ENCODE assay signal across 8 cellular contexts in genomic region chr10:18400201-18400910, GRCh38.
A peak's percentile ranks its signal among the peaks of the same experiment; 100 is the strongest.
DNase-seq lines count a peak whose midpoint lies in the region; ATAC-seq, FAIRE-seq and TF ChIP-seq lines count a peak whose summit lies in the region.

No MANE protein-coding gene starts in this region.

- CTCF ChIA-PET in H1 (lab: Charles Lee; ENCODE audit: partially characterized antibody): interaction anchor here (0.8 to 1.0 kb wide), 4 partner anchors 9 to 46 kb away, joined by 3 to 4 read pairs (median 3); no protein-coding TSS in a partner anchor

- H4K91ac ChIP-seq in H1 (replicated peaks; ENCODE audit: insufficient read length, low read length) (no peak overlapping the region), trophoblast cell (ENCODE audit: low read depth, low read length) (no peak overlapping the region)

- no peak for TF ChIP-seq EP300 in H1 (IDR thresholded peaks at IDR 0.05; ENCODE audit: borderline replicate concordance in 1 of 2, low read depth in 2 of 2, low read length in 2 of 2)

- POLR2A ChIA-PET in H1 (lab: Charles Lee; ENCODE audit: partially characterized antibody): no interaction called here

- H3K36me3 ChIP-seq in H1 (ENCODE audit: control insufficient read depth in 2 of 4, insufficient read depth in 4 of 4, low read length in 3 of 4): no peaks in the 10 kb centered on the region
- no peaks in the 10 kb centered on the region for H3K36me3 ChIP-seq in trophoblast cell (ENCODE audit: control insufficient read depth in 1 of 2, insufficient read depth in 2 of 2, low read length in 2 of 2)

- TF ChIP-seq CTCF in H1 (IDR thresholded peaks at IDR 0.05; ENCODE audit: control extremely low read depth in 1 of 3, insufficient read depth in 1 of 3, low read depth in 1 of 3, low read length in 3 of 3): no peak

- no peaks in the 10 kb centered on the region for H3K79me2 ChIP-seq in H1 (ENCODE audit: control insufficient read depth in 1 of 2, insufficient read depth in 2 of 2, low read length in 2 of 2)
- H3K79me2 ChIP-seq in trophoblast cell (ENCODE audit: control insufficient read depth, insufficient read depth, low read length, poor library complexity): no peaks in the 10 kb centered on the region

- H3K4me1 ChIP-seq in H1 (replicated peaks in 1 of 4; ENCODE audit: control insufficient read depth in 3 of 4, insufficient read depth in 4 of 4, low read length in 3 of 4) (no peaks in the 10 kb centered on the region), trophoblast cell (ENCODE audit: control insufficient read depth in 1 of 2, insufficient read depth in 2 of 2, low read length in 2 of 2) (peaks cover 0 to 5% of the 10 kb centered on the region in 2 experiments)

- TF ChIP-seq POLR2A in H1 (IDR thresholded peaks at IDR 0.05; ENCODE audit: control extremely low read depth in 1 of 2, low read depth in 2 of 2, low read length in 2 of 2): no peak

- H3K79me1 ChIP-seq in H1 (ENCODE audit: low read depth, low read length) (no peaks in the 10 kb centered on the region), trophoblast cell (ENCODE audit: low read length) (no peaks in the 10 kb centered on the region)

- H2BK120ac ChIP-seq in H1 (replicated peaks; ENCODE audit: low read depth, low read length) (no peak overlapping the region), trophoblast cell (ENCODE audit: insufficient read depth, low read length, poor library complexity) (no peak overlapping the region)

- no peak overlapping the region for H3K27ac ChIP-seq in H1 (ENCODE audit: low read depth, low read length)
- H3K27ac ChIP-seq in trophoblast cell (ENCODE audit: low read depth, low read length): no peak overlapping the region

- H3K27me3 ChIP-seq in H1 (replicated peaks in 1 of 4; ENCODE audit: control insufficient read depth in 3 of 4, extremely low read depth in 1 of 4, insufficient read depth in 3 of 4, low read length in 3 of 4): no peaks in the 10 kb centered on the region
- H3K27me3 ChIP-seq in trophoblast cell (ENCODE audit: insufficient read depth, low read length): no peaks in the 10 kb centered on the region

- H3K56ac ChIP-seq in H1 (replicated peaks; ENCODE audit: insufficient read length, low read depth, low read length): no peak overlapping the region

- no peaks in the 10 kb centered on the region for H4K20me1 ChIP-seq in H1 (replicated peaks in 1 of 2; ENCODE audit: control insufficient read depth in 1 of 2, insufficient read depth in 2 of 2, low read length in 2 of 2)

- peak; percentile 32 for FAIRE-seq in H1 (lab: Jason Lieb, UNC)

- H2BK12ac ChIP-seq in H1 (ENCODE audit: low read depth, low read length) (no peak overlapping the region), trophoblast cell (ENCODE audit: low read length) (no peak overlapping the region)

- H3K9me3 ChIP-seq in H1 (ENCODE audit: insufficient read depth in 2 of 2, low read depth in 1 of 2, low read length in 1 of 2) (no peaks in the 10 kb centered on the region), trophoblast cell (ENCODE audit: insufficient read depth, low read depth, low read length) (no peaks in the 10 kb centered on the region)

- H3K4ac ChIP-seq in H1 (replicated peaks; ENCODE audit: insufficient read length, low read depth, low read length): no peak overlapping the region
- no peak overlapping the region for H3K4ac ChIP-seq in trophoblast cell (ENCODE audit: low read depth, low read length)

- WGBS in H1 (ENCODE audit: extremely low coverage in 1 of 2, insufficient coverage in 1 of 2, insufficient read length in 1 of 2, insufficient replicate concordance in 2 of 2, low coverage in 1 of 2, low lambda C conversion rate in 2 of 2, missing lambda C conversion rate in 1 of 2), 2 experiments: 18% methylated on average over 18 of the region's 18 CpGs; no CpG with 5 or more reads in 1 of the 2 experiments
- no CpG with 5 or more reads among the region's 18 CpGs for WGBS in trophoblast cell (ENCODE audit: extremely low coverage, insufficient coverage, insufficient read length)

- H2BK15ac ChIP-seq in H1 (ENCODE audit: low read length): no peak overlapping the region

- no peak overlapping the region for H4K12ac ChIP-seq in trophoblast cell (ENCODE audit: low read depth, low read length)

- no peak overlapping the region for H2AK5ac ChIP-seq in H1 (ENCODE audit: low read depth, low read length)
- no peak overlapping the region for H2AK5ac ChIP-seq in trophoblast cell (ENCODE audit: low read length)

- H3K4me3 ChIP-seq in GM08714 (ENCODE audit: low read length) (peak overlapping the region; percentile 62), H1 (ENCODE audit: extremely low read depth in 1 of 4, insufficient read depth in 2 of 4, low read depth in 3 of 4, low read length in 4 of 4) (peak overlapping the region; percentile 40 to 64 (median 52)), trophoblast cell (ENCODE audit: low read depth, low read length) (no peak overlapping the region)

- no peak overlapping the region for H3K18ac ChIP-seq in H1 (ENCODE audit: extremely low read depth, low read length)
- no peak overlapping the region for H3K18ac ChIP-seq in trophoblast cell (ENCODE audit: low read length)

- ATAC-seq in GM21528 (IDR thresholded peaks at IDR 0.05; ENCODE audit: low FRiP score, unreplicated experiment): peak; percentile 54

- no peak overlapping the region for H2BK5ac ChIP-seq in H1 (ENCODE audit: low read depth, low read length)
- no peak overlapping the region for H2BK5ac ChIP-seq in trophoblast cell (ENCODE audit: low read depth, low read length, poor library complexity)

- H4K8ac ChIP-seq in H1 (ENCODE audit: extremely low read depth, insufficient read depth, low read length) (no peak overlapping the region), trophoblast cell (ENCODE audit: low read depth, low read length) (no peak overlapping the region)

- TF ChIP-seq RAD21 in H1 (IDR thresholded peaks at IDR 0.05 in 1 of 2, conservative IDR thresholded peaks at IDR 0.05 in 1 of 2; ENCODE audit: low read depth in 2 of 2, low read length in 2 of 2): no peak

- peak overlapping the region; percentile 54; the same call in 1 of the 2 replicates for H2AFZ ChIP-seq in H1 (ENCODE audit: low read length)
- H2AFZ ChIP-seq in trophoblast cell (ENCODE audit: insufficient read depth, low read length, poor library complexity): peak overlapping the region; percentile 41

- no peak overlapping the region for H3K23ac ChIP-seq in H1 (ENCODE audit: insufficient read length)
- H3K23ac ChIP-seq in trophoblast cell (ENCODE audit: low read length): no peak overlapping the region

- H4K5ac ChIP-seq in H1 (ENCODE audit: insufficient read length, low read depth, low read length): no peak overlapping the region

- H3K9ac ChIP-seq in H1 (replicated peaks in 1 of 4; ENCODE audit: extremely low read depth in 1 of 4, low read depth in 3 of 4, low read length in 3 of 4): no peak overlapping the region
- H3K9ac ChIP-seq in trophoblast cell (ENCODE audit: low read length): no peak overlapping the region

- DNase-seq in NCI-H526 treated with DMSO at 0.1 percent for 48 hours (lab: John Stamatoyannopoulos, UW) (peak; percentile 68), H1 (ENCODE audit: low read depth in 1 of 2, low spot score in 2 of 2) (no peak), trophoblast cell (peak in 1 of 2 donors; percentile 6), OCI-M2 (lab: John Stamatoyannopoulos, UW; ENCODE audit: unreplicated experiment) (no peak)
- DNase-seq in central memory CD4-positive, alpha-beta T cell: no peak
- no peak for DNase-seq in stimulated activated naive CD4-positive, alpha-beta T cell treated with Interleukin-2 at 50 U/mL for 16 hours (lab: John Stamatoyannopoulos, UW)

- H3K23me2 ChIP-seq in H1 (ENCODE audit: low read depth, low read length): 0 out of 2 replicates have a peak, but pooled peaks cover 2% of the 10 kb centered on the region

- H3K14ac ChIP-seq in H1 (ENCODE audit: insufficient read length) (no peak overlapping the region), trophoblast cell (ENCODE audit: low read length) (no peak overlapping the region)

- peak overlapping the region; percentile 63 to 67 for H3K4me2 ChIP-seq in H1 (ENCODE audit: insufficient read depth in 1 of 2, low read depth in 2 of 2, low read length in 2 of 2)
- peak overlapping the region; percentile 60 for H3K4me2 ChIP-seq in trophoblast cell (ENCODE audit: low read length)

- no peak overlapping the region for H2BK20ac ChIP-seq in H1 (ENCODE audit: low read length)

TF ChIP-seq in H1, 55 proteins besides CTCF, POLR2A, EP300 and RAD21:
- TF ChIP-seq RNF2 (IDR thresholded peaks at IDR 0.05; ENCODE audit: borderline replicate concordance, low read depth, low read length, missing control alignments, poor library complexity, severe bottlenecking) (no peak), ASH2L (IDR thresholded peaks at IDR 0.05; ENCODE audit: low read length) (peak; percentile 50)
